Comparison of ENCODE assay signal across 7 cellular contexts in genomic region chr20:3092611-3093379, GRCh38. TPM values are rescaled to one million over a fixed set of nuclear protein-coding genes. Genes with fewer than 3 reads are reported as not detected.
DNase-seq lines count a peak whose midpoint lies in the region; ATAC-seq lines count a peak whose summit lies in the region.
"Had no signal": no experiment of that assay in that cellular context is flagged by ENCODE, and none has a peak within 500 bp of the region (broad histone marks: within the 10 kb centered on the region; RNA-seq: fewer than 3 reads in every experiment).

No MANE protein-coding gene starts in this region.

- no peaks in the 10 kb centered on the region for H3K9me3 ChIP-seq in T-helper 17 cell (ENCODE audit: control insufficient read depth, low read length, poor library complexity, severe bottlenecking)

- H3K9me3 Mint-ChIP-seq in effector memory CD8-positive, alpha-beta T cell: no peaks in the 10 kb centered on the region

- H3K4me1 Mint-ChIP-seq in T-helper 17 cell: peaks cover 8% of the 10 kb centered on the region
- peaks cover 2 to 4% of the 10 kb centered on the region in 2 donors for H3K4me1 Mint-ChIP-seq in effector memory CD8-positive, alpha-beta T cell (ENCODE audit: low read depth in 2 of 2)

- peaks cover 6% of the 10 kb centered on the region for H3K36me3 Mint-ChIP-seq in T-helper 17 cell (ENCODE audit: low read depth)
- no peaks in the 10 kb centered on the region for H3K36me3 Mint-ChIP-seq in effector memory CD8-positive, alpha-beta T cell (ENCODE audit: insufficient read depth)

- ATAC-seq in T-helper 17 cell: peak; percentile 56
- peak; percentile 57 for ATAC-seq in effector memory CD8-positive, alpha-beta T cell (replicated peaks)
- no peak for ATAC-seq in GM18909 (IDR thresholded peaks at IDR 0.05; ENCODE audit: poor library complexity, unreplicated experiment)

- H3K27ac Mint-ChIP-seq in T-helper 17 cell: peak overlapping the region; percentile 63
- peak overlapping the region; percentile 4 to 30 for H3K27ac Mint-ChIP-seq in effector memory CD8-positive, alpha-beta T cell

- H3K27me3 Mint-ChIP-seq in T-helper 17 cell: peaks cover 31% of the 10 kb centered on the region
- H3K27me3 Mint-ChIP-seq in effector memory CD8-positive, alpha-beta T cell: peaks cover 47 to 71% of the 10 kb centered on the region in 2 donors

- no peak for DNase-seq in T-helper 17 cell
- no peak for DNase-seq in effector memory CD8-positive, alpha-beta T cell
- peak; percentile 37 for DNase-seq in stimulated activated CD4-positive, alpha-beta T cell treated with anti-CD3 and anti-CD28 coated beads, Interleukin-2, amount 100 ng/mL, for 4 hours (ENCODE audit: low read depth)
- no peak for DNase-seq in SKM-1 (lab: John Stamatoyannopoulos, UW; ENCODE audit: unreplicated experiment)
- DNase-seq in NCI-H2107 (lab: John Stamatoyannopoulos, UW): no peak
- DNase-seq: NCI-H2171 treated with DMSO at 0.1 percent for 48 hours had no signal

- peak overlapping the region; percentile 89 for H3K4me3 Mint-ChIP-seq in T-helper 17 cell
- peak overlapping the region; percentile 63 to 69 for H3K4me3 Mint-ChIP-seq in effector memory CD8-positive, alpha-beta T cell

RNA-seq across cellular contexts. Expression of gene AVP, which starts 8.3 kb away (rescaled TPM):
- total RNA-seq in T-helper 17 cell: not detected

RNA-seq across cellular contexts. Expression of gene OXT, which starts 21.4 kb away (rescaled TPM):
- total RNA-seq in T-helper 17 cell: under 1 TPM in 1 of 2 donors, not detected in 1; 0.62 TPM

RNA-seq across cellular contexts. Expression of gene MRPS26, which starts 46.9 kb away (rescaled TPM):
- total RNA-seq in T-helper 17 cell: 10 to 100 TPM; 16.8 to 17.2 TPM

RNA-seq across cellular contexts. Expression of gene GNRH2, which starts 49.4 kb away (rescaled TPM):
- total RNA-seq in T-helper 17 cell: under 1 TPM; 0.92 to 0.94 TPM
